Comparison of ENCODE assay signal across 8 cellular contexts in genomic region chr1:58848818-58849411, GRCh38.
DNase-seq lines count a peak whose midpoint lies in the region.

No MANE protein-coding gene starts in this region.

- H3K27me3 Mint-ChIP-seq in activated T-cell treated with anti-CD3 and anti-CD28 coated beads, Interleukin-2, amount 50 U/mL, for 24 hours = no peaks in the 10 kb centered on the region

- H3K4me3 Mint-ChIP-seq in activated T-cell treated with anti-CD3 and anti-CD28 coated beads, Interleukin-2, amount 50 U/mL, for 24 hours = no peak overlapping the region

- H3K9me3 Mint-ChIP-seq in activated T-cell treated with anti-CD3 and anti-CD28 coated beads, Interleukin-2, amount 50 U/mL, for 24 hours = no peaks in the 10 kb centered on the region

- peak overlapping the region; percentile 22 for H3K27ac ChIP-seq in cingulate gyrus (ENCODE audit: low read depth, low read length)

- H3K36me3 Mint-ChIP-seq in activated T-cell treated with anti-CD3 and anti-CD28 coated beads, Interleukin-2, amount 50 U/mL, for 24 hours (ENCODE audit: low read depth) = no peaks in the 10 kb centered on the region

- no peak overlapping the region for H3K27ac Mint-ChIP-seq in activated T-cell treated with anti-CD3 and anti-CD28 coated beads, Interleukin-2, amount 50 U/mL, for 24 hours

- DNase-seq in AG08395 (ENCODE audit: low spot score) (peak; percentile 96), LoVo (ENCODE audit: low spot score) (peak; percentile 85), medulla oblongata (ENCODE audit: extremely low spot score) (peak; percentile 44), DMS153 treated with DMSO at 0.1 percent for 48 hours (lab: John Stamatoyannopoulos, UW; ENCODE audit: unreplicated experiment) (no peak), OCI-M2 (lab: John Stamatoyannopoulos, UW; ENCODE audit: unreplicated experiment) (no peak), NOMO-1 treated with dmso at 0.1 percent for 144 hours (lab: John Stamatoyannopoulos, UW; ENCODE audit: unreplicated experiment) (no peak)
- DNase-seq in activated T-cell treated with anti-CD3 and anti-CD28 coated beads, Interleukin-2, amount 50 U/mL, for 24 hours = no peak

- H3K4me1 Mint-ChIP-seq in activated T-cell treated with anti-CD3 and anti-CD28 coated beads, Interleukin-2, amount 50 U/mL, for 24 hours (ENCODE audit: low read depth) = no peaks in the 10 kb centered on the region

Comparison
In these comparisons a context has a peak if more than half of its experiments do, and no peak if none do; other contexts are left out.
1. DNase-seq: peak in AG08395 (single experiment), LoVo (single experiment) and medulla oblongata (single experiment); none in DMS153 treated with DMSO at 0.1 percent for 48 hours (single experiment), activated T-cell treated with anti-CD3 and anti-CD28 coated beads, Interleukin-2, amount 50 U/mL, for 24 hours (single experiment), OCI-M2 (single experiment) and NOMO-1 treated with dmso at 0.1 percent for 144 hours (single experiment).